In genomic region chr19:29651622-29652394, GRCh38 we compare ENCODE assay signal across 26 cellular contexts. TPM values are rescaled to one million over a fixed set of nuclear protein-coding genes. Genes with fewer than 3 reads are reported as not detected.
DNase-seq lines count a peak whose midpoint lies in the region; ATAC-seq, FAIRE-seq and TF ChIP-seq lines count a peak whose summit lies in the region.
"Had no signal": no experiment of that assay in that cellular context is flagged by ENCODE, and none has a peak within 500 bp of the region (broad histone marks: within the 10 kb centered on the region; RNA-seq: fewer than 3 reads in every experiment).

No MANE protein-coding gene starts in this region.

- no peaks in the 10 kb centered on the region for H3K4me1 ChIP-seq in GM12878 (ENCODE audit: control insufficient read depth, insufficient read depth, low read length)
- no peaks in the 10 kb centered on the region for H3K4me1 ChIP-seq in naive thymus-derived CD4-positive, alpha-beta T cell (ENCODE audit: control insufficient read depth in 2 of 2, insufficient read depth in 2 of 2, low read length in 2 of 2)
- H3K4me1 ChIP-seq in gastroesophageal sphincter, result no peaks in the 10 kb centered on the region

- SMC1A ChIA-PET in GM12878 (lab: Charles Lee; ENCODE audit: uncharacterized antibody, unreplicated experiment), result interaction anchor here (0.7 kb wide), 2 partner anchors 11 to 162 kb away, joined by 3 read pairs; no protein-coding TSS in a partner anchor

- H3K36me3 ChIP-seq in GM12878 (ENCODE audit: control insufficient read depth in 2 of 2, insufficient read depth in 2 of 2, low read length in 1 of 2), result no peaks in the 10 kb centered on the region
- H3K36me3 ChIP-seq in naive thymus-derived CD4-positive, alpha-beta T cell (ENCODE audit: control insufficient read depth in 2 of 3, insufficient read depth in 3 of 3, low read length in 3 of 3), result no peaks in the 10 kb centered on the region
- no peaks in the 10 kb centered on the region for H3K36me3 ChIP-seq in gastroesophageal sphincter
- H3K36me3 ChIP-seq: BLaER1 treated with 17β-estradiol and CSF1 and Interleukin-3, amounts not matched to agents 10 nM and 100 nM had no signal

- no peaks in the 10 kb centered on the region for H3K9me3 Mint-ChIP-seq in activated naive CD4-positive, alpha-beta T cell treated with anti-CD3 and anti-CD28 coated beads, Interleukin-2, amount 50 U/mL, for 24 hours
- peaks cover 0 to 6% (median 0%) of the 10 kb centered on the region in 11 donors for H3K9me3 Mint-ChIP-seq in naive thymus-derived CD4-positive, alpha-beta T cell
- H3K9me3 Mint-ChIP-seq: CD4-positive, alpha-beta memory T cell had no signal

- H3K27me3 Mint-ChIP-seq in activated naive CD4-positive, alpha-beta T cell treated with anti-CD3 and anti-CD28 coated beads, Interleukin-2, amount 50 U/mL, for 24 hours, result no peaks in the 10 kb centered on the region
- peaks cover 0 to 26% (median 0%) of the 10 kb centered on the region in 5 donors for H3K27me3 Mint-ChIP-seq in naive thymus-derived CD4-positive, alpha-beta T cell

- no peaks in the 10 kb centered on the region for H3K9me3 ChIP-seq in GM12878 (replicated peaks; ENCODE audit: control insufficient read depth, insufficient read depth, low read length)
- H3K9me3 ChIP-seq in naive thymus-derived CD4-positive, alpha-beta T cell (ENCODE audit: control insufficient read depth in 2 of 3, low read length in 3 of 3), result no peaks in the 10 kb centered on the region
- H3K9me3 ChIP-seq in gastroesophageal sphincter, result no peaks in the 10 kb centered on the region

- peak overlapping the region; percentile 1 for H3K4me3 Mint-ChIP-seq in activated naive CD4-positive, alpha-beta T cell treated with anti-CD3 and anti-CD28 coated beads, Interleukin-2, amount 50 U/mL, for 24 hours
- no peak overlapping the region for H3K4me3 Mint-ChIP-seq in naive thymus-derived CD4-positive, alpha-beta T cell
- H3K4me3 Mint-ChIP-seq: IgD-negative memory B cell had no signal

- ATAC-seq in GM12878, result no peak
- peak; percentile 37 for ATAC-seq in naive thymus-derived CD4-positive, alpha-beta T cell
- ATAC-seq in GM18519 (IDR thresholded peaks at IDR 0.05; ENCODE audit: low FRiP score, unreplicated experiment), result no peak
- no peak for ATAC-seq in gastroesophageal sphincter
- ATAC-seq: HCT116 had no signal

- TF ChIP-seq CTCF in GM12878 (IDR thresholded peaks at IDR 0.05 in 2 of 3, conservative IDR thresholded peaks at IDR 0.05 in 1 of 3; ENCODE audit: control insufficient read depth in 2 of 3, extremely low read depth in 1 of 3, insufficient read depth in 1 of 3, low read depth in 3 of 3, low read length in 3 of 3) (no peak), gastroesophageal sphincter (IDR thresholded peaks at IDR 0.05) (no peak)

- intact Hi-C loops in GM12878 (cut with micrococcal nuclease; ENCODE audit: unreplicated experiment), result no loop called here
- intact Hi-C loops in naive thymus-derived CD4-positive, alpha-beta T cell (cut with micrococcal nuclease), result no loop called here

- H3K4me3 ChIP-seq in GM12878 (no peak overlapping the region), gastroesophageal sphincter (no peak overlapping the region)
- H3K4me3 ChIP-seq in naive thymus-derived CD4-positive, alpha-beta T cell (ENCODE audit: low read length), result no peak overlapping the region
- H3K4me3 ChIP-seq: BLaER1 treated with 17β-estradiol and CSF1 and Interleukin-3, amounts not matched to agents 10 nM and 100 nM; PC-9 had no signal

- DNase-seq in activated naive CD4-positive, alpha-beta T cell (lab: John Stamatoyannopoulos, UW), result no peak
- DNase-seq in GM12878 (ENCODE audit: low read depth, low spot score) (no peak), SIG-M5 (lab: John Stamatoyannopoulos, UW) (no peak)
- DNase-seq in naive thymus-derived CD4-positive, alpha-beta T cell, result no peak
- DNase-seq: AML-193; CD4-positive, alpha-beta memory T cell; COR-L47; DMS53; NCI-H1048; NCI-H1417; NCI-H1694; NCI-H2081; NCI-H2227 treated with DMSO at 0.1 percent for 48 hours; NCI-H526 treated with DMSO at 0.1 percent for 48 hours; PC-9; SHP77 had no signal

- no peak overlapping the region for H3K9ac ChIP-seq in GM12878 (ENCODE audit: control insufficient read depth, insufficient read depth, low read length)
- H3K9ac ChIP-seq: BLaER1 treated with 17β-estradiol and CSF1 and Interleukin-3, amounts not matched to agents 10 nM and 100 nM had no signal

- no peak overlapping the region for H3K27ac ChIP-seq in GM12878 (ENCODE audit: control insufficient read depth, insufficient read depth)
- H3K27ac ChIP-seq in naive thymus-derived CD4-positive, alpha-beta T cell (ENCODE audit: low read depth, low read length), result no peak overlapping the region
- H3K27ac ChIP-seq in gastroesophageal sphincter, result no peak overlapping the region
- H3K27ac ChIP-seq: BLaER1 treated with 17β-estradiol and CSF1 and Interleukin-3, amounts not matched to agents 10 nM and 100 nM; PC-9 had no signal

- TF ChIP-seq EP300 in GM12878 (IDR thresholded peaks at IDR 0.05; ENCODE audit: borderline replicate concordance in 1 of 2, control insufficient read depth in 1 of 2, low read depth in 2 of 2, low read length in 2 of 2) (no peak), gastroesophageal sphincter (IDR thresholded peaks at IDR 0.05) (no peak)

- no peaks in the 10 kb centered on the region for H4K20me1 ChIP-seq in GM12878 (ENCODE audit: control insufficient read depth, insufficient read depth)
- H4K20me1 ChIP-seq: BLaER1 treated with 17β-estradiol and CSF1 and Interleukin-3, amounts not matched to agents 10 nM and 100 nM had no signal

- FAIRE-seq in GM12878 (lab: Jason Lieb, UNC), result no peak
- FAIRE-seq: A204.1, G401.6, GM12891, GM19239 had no signal

- H2AFZ ChIP-seq in GM12878 (ENCODE audit: control insufficient read depth, low read depth, low read length), result no peak overlapping the region
- H2AFZ ChIP-seq: PC-9 had no signal

- POLR2A ChIA-PET in GM12878 (lab: Charles Lee), result no interaction called here
- POLR2A ChIA-PET in naive thymus-derived CD4-positive, alpha-beta T cell (lab: Charles Lee), result no interaction called here

- TF ChIP-seq POLR2A in GM12878 (IDR thresholded peaks at IDR 0.05; ENCODE audit: low read depth, low read length) (no peak), gastroesophageal sphincter (IDR thresholded peaks at IDR 0.05) (no peak)

- H3K4me2 ChIP-seq in GM12878 (ENCODE audit: control insufficient read depth, insufficient read depth), result no peak overlapping the region
- H3K4me2 ChIP-seq: BLaER1 treated with 17β-estradiol and CSF1 and Interleukin-3, amounts not matched to agents 10 nM and 100 nM; PC-9 had no signal

- H3K36me3 Mint-ChIP-seq in activated naive CD4-positive, alpha-beta T cell treated with anti-CD3 and anti-CD28 coated beads, Interleukin-2, amount 50 U/mL, for 24 hours, result no peaks in the 10 kb centered on the region
- peaks cover 0 to 6% (median 0%) of the 10 kb centered on the region in 5 donors for H3K36me3 Mint-ChIP-seq in naive thymus-derived CD4-positive, alpha-beta T cell
- H3K36me3 Mint-ChIP-seq: CD4-positive, alpha-beta memory T cell; IgD-negative memory B cell had no signal

- in situ Hi-C loops in GM12878 (cut with MboI), result no loop called here

- CTCF ChIA-PET in GM12878 (lab: Yijun Ruan, JAX), result no interaction called here
- CTCF ChIA-PET in naive thymus-derived CD4-positive, alpha-beta T cell (lab: Charles Lee), result interaction anchor here (0.8 to 1.1 kb wide), 2 partner anchors 40 to 42 kb away, joined by 3 to 7 read pairs; no protein-coding TSS in a partner anchor

- no TSS peak for BruUV-seq in GM12878 (replicated peaks; lab: Mats Ljungman, UMichigan)

- H3K27me3 ChIP-seq in GM12878 (replicated peaks in 1 of 2; ENCODE audit: control insufficient read depth in 2 of 2, insufficient read depth in 2 of 2, low read length in 1 of 2) (0 out of 4 replicates have a peak, but pooled peaks cover 0 to 3% of the 10 kb centered on the region in 2 experiments), gastroesophageal sphincter (peaks cover 16% of the 10 kb centered on the region)
- no peaks in the 10 kb centered on the region for H3K27me3 ChIP-seq in naive thymus-derived CD4-positive, alpha-beta T cell (ENCODE audit: control insufficient read depth in 2 of 2, insufficient read depth in 2 of 2, low read length in 2 of 2)
- H3K27me3 ChIP-seq: BLaER1 treated with 17β-estradiol and CSF1 and Interleukin-3, amounts not matched to agents 10 nM and 100 nM had no signal

- H3K4me1 Mint-ChIP-seq in activated naive CD4-positive, alpha-beta T cell treated with anti-CD3 and anti-CD28 coated beads, Interleukin-2, amount 50 U/mL, for 24 hours, result peaks cover 5% of the 10 kb centered on the region
- H3K4me1 Mint-ChIP-seq in naive thymus-derived CD4-positive, alpha-beta T cell, result peaks cover 0 to 17% (median 7%) of the 10 kb centered on the region in 7 donors

- RAD21 ChIA-PET in GM12878 (lab: Charles Lee; ENCODE audit: unreplicated experiment), result no interaction called here

- WGBS in GM12878 (ENCODE audit: insufficient coverage, insufficient replicate concordance, low lambda C conversion rate, missing lambda C conversion rate), result 55% methylated on average over 7 of the region's 7 CpGs
- WGBS in gastroesophageal sphincter (ENCODE audit: low coverage in 1 of 2), 2 donors, result 87 to 89% methylated on average over 5 to 7 of the region's 7 CpGs

- TF ChIP-seq RAD21 in GM12878 (IDR thresholded peaks at IDR 0.05; ENCODE audit: insufficient read depth, low read depth, low read length), result no peak

- H3K79me2 ChIP-seq in GM12878 (ENCODE audit: control insufficient read depth, insufficient read depth, low read length), result no peaks in the 10 kb centered on the region

- no peak overlapping the region for H3K27ac Mint-ChIP-seq in activated naive CD4-positive, alpha-beta T cell treated with anti-CD3 and anti-CD28 coated beads, Interleukin-2, amount 50 U/mL, for 24 hours
- H3K27ac Mint-ChIP-seq in naive thymus-derived CD4-positive, alpha-beta T cell, result no peak overlapping the region
- H3K27ac Mint-ChIP-seq: IgD-negative memory B cell had no signal

RNA-seq across cellular contexts. Expression of gene PLEKHF1, which starts 13.5 kb away (rescaled TPM):
- 27.3 and 32.2 TPM in 2 replicates for total RNA-seq in GM12878 (2013; cell fraction: nucleolus; rRNA removed)
- 18.6 and 20.2 TPM in 2 replicates for total RNA-seq in GM12878 (2014; rRNA removed)
- 2.5 and 4.0 TPM in 2 replicates for total RNA-seq in GM12878 (2014; rRNA removed; fragmentation: Illumina TruSeq; extraction: Trizol)
- 17.6 and 19.1 TPM in 2 replicates for total RNA-seq in GM12878 (2021)
- polyA plus RNA-seq in GM12878 (2011; ENCODE audit: low read depth), result 1.8 TPM
- polyA plus RNA-seq in GM12878 (2011; rRNA removed), result 6.0 and 15.8 TPM in 2 replicates
- polyA plus RNA-seq in GM12878 (2011; cell fraction: cytosol; rRNA removed), result 25.9 and 36.4 TPM in 2 replicates
- polyA plus RNA-seq in GM12878 (2011; cell fraction: nucleus; rRNA removed), result 40.4 and 43.7 TPM in 2 replicates
- 6.0 and 11.1 TPM in 2 replicates for polyA plus RNA-seq in GM12878 (2012)
- polyA plus RNA-seq in GM12878 (2014; fragmentation: Illumina TruSeq; extraction: Trizol), result 0.19 and 2.4 TPM in 2 replicates
- under 1 TPM; 0.10 to 0.31 TPM for polyA plus RNA-seq in GM12878 (2014; fragmentation: Nextera tagmentation; extraction: Ambion mirVana)
- polyA plus RNA-seq in GM12878 (2014; rRNA removed), result 20.3 and 23.0 TPM in 2 replicates
- polyA plus RNA-seq in GM12878 (2016; fragmentation: Nextera tagmentation; extraction: Ambion mirVana), result 10 to 100 TPM; 14.8 to 19.5 TPM
- 11.6 and 26.6 TPM in 2 replicates for polyA minus RNA-seq in GM12878 (2011; rRNA and poly(A)+ RNA removed)
- 13.9 and 17.0 TPM in 2 replicates for polyA minus RNA-seq in GM12878 (2011; cell fraction: cytosol; rRNA and poly(A)+ RNA removed)
- polyA minus RNA-seq in GM12878 (2011; cell fraction: nucleus; rRNA and poly(A)+ RNA removed), result 19.7 and 32.3 TPM in 2 replicates
- total RNA-seq in naive thymus-derived CD4-positive, alpha-beta T cell, result 10 to 100 TPM; 11.1 to 47.2 (median 17.5) TPM
- 10 to 100 TPM; 11.5 to 37.6 TPM for polyA plus RNA-seq in naive thymus-derived CD4-positive, alpha-beta T cell
- 10 to 100 TPM; 28.6 to 49.1 (median 38.8) TPM for total RNA-seq in gastroesophageal sphincter

RNA-seq across cellular contexts. Expression of gene POP4, which starts 45.7 kb away (rescaled TPM):
- 99.8 and 103 TPM in 2 replicates for total RNA-seq in GM12878 (2013; cell fraction: nucleolus; rRNA removed)
- total RNA-seq in GM12878 (2014; rRNA removed) (128 and 132 TPM in 2 replicates), GM12878 (2014; rRNA removed; fragmentation: Illumina TruSeq; extraction: Trizol) (108 and 114 TPM in 2 replicates), GM12878 (2021) (85.1 and 93.5 TPM in 2 replicates), gastroesophageal sphincter (10 to 100 TPM; 41.4 to 79.7 (median 61.7) TPM)
- 76.2 TPM for polyA plus RNA-seq in GM12878 (2011; ENCODE audit: low read depth)
- polyA plus RNA-seq in GM12878 (2011; rRNA removed) (118 and 132 TPM in 2 replicates), GM12878 (2014; fragmentation: Illumina TruSeq; extraction: Trizol) (113 and 118 TPM in 2 replicates), GM12878 (2014; fragmentation: Nextera tagmentation; extraction: Ambion mirVana) (10 to 100 TPM; 52.1 to 76.6 TPM), GM12878 (2014; rRNA removed) (118 and 129 TPM in 2 replicates), GM12878 (2016; fragmentation: Nextera tagmentation; extraction: Ambion mirVana) (100 to 1,000 TPM; 225 to 231 TPM)
- 94.2 and 105 TPM in 2 replicates for polyA plus RNA-seq in GM12878 (2011; cell fraction: cytosol; rRNA removed)
- 131 and 158 TPM in 2 replicates for polyA plus RNA-seq in GM12878 (2011; cell fraction: nucleus; rRNA removed)
- polyA plus RNA-seq in GM12878 (2012), result 45.0 and 65.7 TPM in 2 replicates
- 72.3 and 95.2 TPM in 2 replicates for polyA minus RNA-seq in GM12878 (2011; rRNA and poly(A)+ RNA removed)
- 24.3 and 44.7 TPM in 2 replicates for polyA minus RNA-seq in GM12878 (2011; cell fraction: cytosol; rRNA and poly(A)+ RNA removed)
- 62.3 and 73.9 TPM in 2 replicates for polyA minus RNA-seq in GM12878 (2011; cell fraction: nucleus; rRNA and poly(A)+ RNA removed)
- 10 to 100 TPM; 45.3 to 99.1 (median 53.4) TPM for total RNA-seq in naive thymus-derived CD4-positive, alpha-beta T cell
- polyA plus RNA-seq in naive thymus-derived CD4-positive, alpha-beta T cell, result 100 to 1,000 TPM; 137 to 156 TPM
